In genomic region chr9:38035873-38036272, GRCh38 we compare ENCODE assay signal across 1 cellular context.
TF ChIP-seq lines count a peak whose summit lies in the region.

No MANE protein-coding gene starts in this region.

TF ChIP-seq in HepG2, 621 proteins besides CTCF, POLR2A, EP300 and RAD21 (continued from another document):
- TF ChIP-seq ZFP91 (CRISPR knock-in tag; IDR thresholded peaks at IDR 0.05; ENCODE audit: borderline replicate concordance) (no peak), RFX5 (IDR thresholded peaks at IDR 0.05; ENCODE audit: low read depth, low read length) (no peak), ZNF232 (CRISPR knock-in tag; IDR thresholded peaks at IDR 0.05; ENCODE audit: borderline replicate concordance) (no peak), ZNF576 (CRISPR knock-in tag; IDR thresholded peaks at IDR 0.05) (no peak), KLF13 (CRISPR knock-in tag; IDR thresholded peaks at IDR 0.05) (no peak), AHDC1 (CRISPR knock-in tag; IDR thresholded peaks at IDR 0.05; ENCODE audit: borderline replicate concordance) (peak; percentile 49; the same call in 1 of the 2 replicates), GATA4 (IDR thresholded peaks at IDR 0.05; ENCODE audit: borderline replicate concordance, low read depth) (no peak), ZNF331 (CRISPR knock-in tag; IDR thresholded peaks at IDR 0.05) (no peak), SUZ12 (IDR thresholded peaks at IDR 0.05; ENCODE audit: low read depth, low read length) (no peak), ARHGAP35 (CRISPR knock-in tag; IDR thresholded peaks at IDR 0.05; ENCODE audit: borderline replicate concordance) (no peak), ZMYM3 (CRISPR knock-in tag; IDR thresholded peaks at IDR 0.05) (0 out of 2 replicates have a peak, but pooled peaks have one; percentile 53), JUN (CRISPR knock-in tag; IDR thresholded peaks at IDR 0.05) (no peak), REXO4 (CRISPR knock-in tag; IDR thresholded peaks at IDR 0.05; ENCODE audit: borderline replicate concordance) (no peak), RXRA (CRISPR knock-in tag; IDR thresholded peaks at IDR 0.05) (no peak), FOXK1 (CRISPR knock-in tag; IDR thresholded peaks at IDR 0.05; ENCODE audit: borderline replicate concordance, low read depth) (no peak), TSC22D2 (CRISPR knock-in tag; IDR thresholded peaks at IDR 0.05; ENCODE audit: borderline replicate concordance) (no peak), ERF (CRISPR knock-in tag; IDR thresholded peaks at IDR 0.05) (no peak), ZNF773 (CRISPR knock-in tag; IDR thresholded peaks at IDR 0.05; ENCODE audit: borderline replicate concordance) (no peak), HOXA5 (CRISPR knock-in tag; IDR thresholded peaks at IDR 0.05) (no peak), ZNF615 (CRISPR knock-in tag; IDR thresholded peaks at IDR 0.05; ENCODE audit: borderline replicate concordance) (no peak), ZNF530 (CRISPR knock-in tag; IDR thresholded peaks at IDR 0.05; ENCODE audit: low read depth) (no peak), PCBP2 (optimal IDR thresholded peaks at IDR 0.05; ENCODE audit: low read depth, low read length, poor library complexity, severe bottlenecking) (no peak), ZNF841 (CRISPR knock-in tag; IDR thresholded peaks at IDR 0.05; ENCODE audit: borderline replicate concordance) (no peak), HOXD1 (CRISPR knock-in tag; IDR thresholded peaks at IDR 0.05) (no peak), MLLT10 (CRISPR knock-in tag; IDR thresholded peaks at IDR 0.05) (no peak), LCORL (IDR thresholded peaks at IDR 0.05) (no peak), LCORL (CRISPR knock-in tag; IDR thresholded peaks at IDR 0.05) (no peak), ATM (IDR thresholded peaks at IDR 0.05; ENCODE audit: borderline replicate concordance) (no peak), ZNF205 (CRISPR knock-in tag; IDR thresholded peaks at IDR 0.05) (no peak), MIXL1 (CRISPR knock-in tag; IDR thresholded peaks at IDR 0.05) (no peak), NKX3-1 (CRISPR knock-in tag; IDR thresholded peaks at IDR 0.05) (no peak), CEBPG (CRISPR knock-in tag; IDR thresholded peaks at IDR 0.05) (no peak), MEIS2 (CRISPR knock-in tag; IDR thresholded peaks at IDR 0.05) (no peak), ZNF704 (CRISPR knock-in tag; IDR thresholded peaks at IDR 0.05; ENCODE audit: borderline replicate concordance) (no peak), SIX1 (CRISPR knock-in tag; IDR thresholded peaks at IDR 0.05; ENCODE audit: borderline replicate concordance) (no peak), ZBTB33 (CRISPR knock-in tag; IDR thresholded peaks at IDR 0.05) (peak; percentile 63), ZSCAN30 (CRISPR knock-in tag; IDR thresholded peaks at IDR 0.05) (no peak), ATF4 (CRISPR knock-in tag; IDR thresholded peaks at IDR 0.05) (no peak), ZNF629 (CRISPR knock-in tag; conservative IDR thresholded peaks at IDR 0.05) (no peak), ZNF747 (CRISPR knock-in tag; IDR thresholded peaks at IDR 0.05; ENCODE audit: borderline replicate concordance) (no peak), FOXC1 (CRISPR knock-in tag; IDR thresholded peaks at IDR 0.05; ENCODE audit: borderline replicate concordance) (no peak), RCOR2 (CRISPR knock-in tag; IDR thresholded peaks at IDR 0.05) (peak; percentile 35; the same call in 1 of the 2 replicates), TERF1 (CRISPR knock-in tag; IDR thresholded peaks at IDR 0.05) (no peak), CENPT (CRISPR knock-in tag; IDR thresholded peaks at IDR 0.05; ENCODE audit: low read depth) (no peak), HMG20A (CRISPR knock-in tag; IDR thresholded peaks at IDR 0.05; ENCODE audit: borderline replicate concordance) (no peak; the same call in 1 of the 2 replicates), UBTF (CRISPR knock-in tag; IDR thresholded peaks at IDR 0.05) (no peak), RFX3 (CRISPR knock-in tag; IDR thresholded peaks at IDR 0.05) (no peak), MIER3 (CRISPR knock-in tag; IDR thresholded peaks at IDR 0.05; ENCODE audit: borderline replicate concordance) (no peak)
TF ChIP-seq in HepG2: peak in this region for 35.
